25 cellular contexts compared by ENCODE assay signal in the genomic region with DNA sequence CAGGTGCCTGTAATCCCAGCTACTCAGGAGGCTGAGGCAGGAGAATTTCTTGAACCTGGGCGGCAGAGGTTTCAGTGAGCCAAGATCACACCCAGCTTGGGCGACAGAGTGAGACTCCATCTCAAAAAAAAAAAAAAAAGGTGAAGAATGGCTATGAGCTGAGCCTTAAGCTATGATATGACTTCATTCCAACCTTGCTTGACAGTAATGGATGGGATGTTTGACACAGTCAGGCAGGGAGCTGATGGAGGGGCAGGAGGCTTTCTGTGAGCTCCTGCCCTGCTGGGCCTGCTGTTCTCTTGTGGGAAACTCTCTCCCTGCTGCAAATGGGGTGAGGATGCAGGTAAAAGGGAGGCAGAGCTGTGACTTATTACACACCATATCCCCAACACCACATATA.
"Had no signal": no experiment of that assay in that cellular context is flagged by ENCODE, and none has a peak within 500 bp of the region (broad histone marks: within the 10 kb centered on the region; RNA-seq: fewer than 3 reads in every experiment).

No MANE protein-coding gene starts in this region.

- H3K27me3 Mint-ChIP-seq: activated CD8-positive, alpha-beta memory T cell treated with anti-CD3 and anti-CD28 coated beads, Interleukin-2, amount 10 ng/mL, durations not matched to agents 7 days and 5 days; activated naive CD8-positive, alpha-beta T cell treated with anti-CD3 and anti-CD28 coated beads, Interleukin-2, amount 10 ng/mL, durations not matched to agents 7 days and 5 days had no signal

- H3K4me2 ChIP-seq: SK-N-SH had no signal

- H3K36me3 ChIP-seq: adrenal gland, SJCRH30 had no signal

- H3K4me3 Mint-ChIP-seq: activated CD8-positive, alpha-beta memory T cell treated with anti-CD3 and anti-CD28 coated beads, Interleukin-2, amount 10 ng/mL, durations not matched to agents 7 days and 5 days; activated naive CD4-positive, alpha-beta T cell treated with anti-CD3 and anti-CD28 coated beads for 36 hours; activated naive CD8-positive, alpha-beta T cell treated with anti-CD3 and anti-CD28 coated beads, Interleukin-2, amount 10 ng/mL, durations not matched to agents 7 days and 5 days; activated T-cell treated with anti-CD3 and anti-CD28 coated beads, Interleukin-2, amount 50 U/mL, for 24 hours had no signal

- DNase-seq: activated CD4-positive, alpha-beta T cell treated with anti-CD3 and anti-CD28 coated beads for 4 hours; activated CD8-positive, alpha-beta memory T cell treated with anti-CD3 and anti-CD28 coated beads, Interleukin-2, amount 10 ng/mL, durations not matched to agents 7 days and 5 days; activated gamma-delta T cell; activated naive CD4-positive, alpha-beta T cell treated with anti-CD3 and anti-CD28 coated beads for 36 hours; activated naive CD8-positive, alpha-beta T cell treated with anti-CD3 and anti-CD28 coated beads, Interleukin-2, amount 10 ng/mL, durations not matched to agents 7 days and 5 days; activated T-cell treated with anti-CD3 and anti-CD28 coated beads, Interleukin-2, amount 50 U/mL, for 24 hours; aorta; body of pancreas; Kasumi-1; KBM-7; NCI-H1105 treated with DMSO at 0.1 percent for 48 hours; NCI-H1436 treated with DMSO at 0.1 percent for 48 hours; NCI-H187; NCI-H2081; NCI-H446; NCI-H524; Peyer's patch; Right ventricle myocardium superior; SJCRH30; SK-N-SH; T-helper 1 cell had no signal

- H3K9me3 Mint-ChIP-seq: activated naive CD4-positive, alpha-beta T cell treated with anti-CD3 and anti-CD28 coated beads for 36 hours; activated naive CD8-positive, alpha-beta T cell treated with anti-CD3 and anti-CD28 coated beads, Interleukin-2, amount 10 ng/mL, durations not matched to agents 7 days and 5 days; activated T-cell treated with anti-CD3 and anti-CD28 coated beads, Interleukin-2, amount 50 U/mL, for 24 hours had no signal

- H3K9ac ChIP-seq: SK-N-SH had no signal

- H3K27me3 ChIP-seq: adrenal gland, body of pancreas, Peyer's patch, SJCRH30 had no signal

- FAIRE-seq: bronchial epithelial cell had no signal

- H3K9me3 ChIP-seq: adrenal gland, body of pancreas, Peyer's patch, SJCRH30, SK-N-SH had no signal

- H3K4me1 ChIP-seq: body of pancreas had no signal

- H3K27ac ChIP-seq: adrenal gland, body of pancreas, Peyer's patch, RWPE1, SJCRH30 had no signal

- ATAC-seq: activated CD4-positive, CD25-positive, alpha-beta regulatory T cell treated with anti-CD3 and anti-CD28 coated beads, Interleukin-2, amount 50 U/mL, for 24 hours; activated CD8-positive, alpha-beta memory T cell treated with anti-CD3 and anti-CD28 coated beads, Interleukin-2, amount 10 ng/mL, durations not matched to agents 7 days and 5 days; body of pancreas had no signal

- H3K27ac Mint-ChIP-seq: activated CD8-positive, alpha-beta memory T cell treated with anti-CD3 and anti-CD28 coated beads, Interleukin-2, amount 10 ng/mL, durations not matched to agents 7 days and 5 days; activated naive CD4-positive, alpha-beta T cell treated with anti-CD3 and anti-CD28 coated beads for 36 hours; activated naive CD8-positive, alpha-beta T cell treated with anti-CD3 and anti-CD28 coated beads, Interleukin-2, amount 10 ng/mL, durations not matched to agents 7 days and 5 days had no signal

- H3K4me3 ChIP-seq: adrenal gland, body of pancreas, Peyer's patch, SJCRH30 had no signal
